In the genomic region with DNA sequence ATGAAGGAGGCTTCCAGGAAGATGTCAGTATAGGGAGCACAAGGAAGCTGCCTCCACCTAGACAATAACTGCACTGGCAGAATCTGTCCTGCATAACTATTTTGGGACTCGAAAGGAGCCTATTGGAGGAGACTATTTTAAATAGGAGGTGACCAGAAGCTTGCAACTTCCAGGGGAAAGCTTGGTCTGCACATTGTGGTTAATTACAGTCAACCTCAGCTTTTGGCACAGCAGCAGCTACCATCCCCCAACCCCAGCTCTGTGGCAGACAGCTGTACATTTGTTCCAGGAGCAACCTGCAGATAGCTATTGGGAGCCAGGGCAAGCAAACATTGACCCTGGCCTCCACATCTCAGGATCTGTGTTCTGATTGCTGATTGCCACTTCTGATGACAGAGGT, we compare ENCODE assay signal across 18 cellular contexts. TPM values are rescaled to one million over a fixed set of nuclear protein-coding genes. Genes with fewer than 3 reads are reported as not detected.
A peak's percentile ranks its signal among the peaks of the same experiment; 100 is the strongest.
DNase-seq lines count a peak whose midpoint lies in the region; ATAC-seq, FAIRE-seq and TF ChIP-seq lines count a peak whose summit lies in the region.
"Had no signal": no experiment of that assay in that cellular context is flagged by ENCODE, and none has a peak within 500 bp of the region (broad histone marks: within the 10 kb centered on the region; RNA-seq: fewer than 3 reads in every experiment).

No MANE protein-coding gene starts in this region.

- no peak for TF ChIP-seq CTCF in H1 (IDR thresholded peaks at IDR 0.05; ENCODE audit: control extremely low read depth in 1 of 3, insufficient read depth in 1 of 3, low read depth in 1 of 3, low read length in 3 of 3)

- no peaks in the 10 kb centered on the region for H4K20me1 ChIP-seq in H1 (replicated peaks in 1 of 2; ENCODE audit: control insufficient read depth in 1 of 2, insufficient read depth in 2 of 2, low read length in 2 of 2)

- no peak for TF ChIP-seq EP300 in H1 (IDR thresholded peaks at IDR 0.05; ENCODE audit: borderline replicate concordance in 1 of 2, low read depth in 2 of 2, low read length in 2 of 2)

- no peak for FAIRE-seq in H1 (lab: Jason Lieb, UNC)
- FAIRE-seq: A204.1, HTR-8/SVneo had no signal

- 0 out of 2 replicates have a peak overlapping the region, but pooled peaks have one; percentile 23 for H2BK12ac ChIP-seq in H1 (ENCODE audit: low read depth, low read length)

- no peak overlapping the region for H3K18ac ChIP-seq in H1 (ENCODE audit: extremely low read depth, low read length)

- no peak overlapping the region for H4K8ac ChIP-seq in H1 (ENCODE audit: extremely low read depth, insufficient read depth, low read length)

- no peaks in the 10 kb centered on the region for H3K36me3 ChIP-seq in H1 (ENCODE audit: control insufficient read depth in 2 of 4, insufficient read depth in 4 of 4, low read length in 3 of 4)
- H3K36me3 ChIP-seq: HAP-1, lower lobe of right lung, upper lobe of left lung had no signal

- POLR2A ChIA-PET in H1 (lab: Charles Lee; ENCODE audit: partially characterized antibody) = no interaction called here

- no peaks in the 10 kb centered on the region for H3K79me1 ChIP-seq in H1 (ENCODE audit: low read depth, low read length)

- TF ChIP-seq RAD21 in H1 (IDR thresholded peaks at IDR 0.05 in 1 of 2, conservative IDR thresholded peaks at IDR 0.05 in 1 of 2; ENCODE audit: low read depth in 2 of 2, low read length in 2 of 2) = no peak

- CTCF ChIA-PET in H1 (lab: Charles Lee; ENCODE audit: partially characterized antibody) = interaction anchor here (0.7 to 0.8 kb wide), 2 partner anchors 107 to 129 kb away, joined by 3 read pairs; no protein-coding TSS in a partner anchor

- H3K9ac ChIP-seq in H1 (replicated peaks in 1 of 4; ENCODE audit: extremely low read depth in 1 of 4, low read depth in 3 of 4, low read length in 3 of 4) = peak overlapping the region in 1 of 4 experiments; percentile 34; a peak in 1 of 7 replicates

- H3K79me2 ChIP-seq in H1 (ENCODE audit: control insufficient read depth in 1 of 2, insufficient read depth in 2 of 2, low read length in 2 of 2) = no peaks in the 10 kb centered on the region

- H2BK15ac ChIP-seq in H1 (ENCODE audit: low read length) = no peak overlapping the region

- H3K23me2 ChIP-seq in H1 (ENCODE audit: low read depth, low read length) = no peaks in the 10 kb centered on the region

- no peak overlapping the region for H4K91ac ChIP-seq in H1 (replicated peaks; ENCODE audit: insufficient read length, low read length)

- no peak for TF ChIP-seq POLR2A in H1 (IDR thresholded peaks at IDR 0.05; ENCODE audit: control extremely low read depth in 1 of 2, low read depth in 2 of 2, low read length in 2 of 2)

- H3K4ac ChIP-seq in H1 (replicated peaks; ENCODE audit: insufficient read length, low read depth, low read length) = no peak overlapping the region

- H3K23ac ChIP-seq in H1 (ENCODE audit: insufficient read length) = no peak overlapping the region

- 83% methylated on average over 1 of the region's 1 CpG; no CpG with 5 or more reads in 1 of the 2 experiments for WGBS in H1 (ENCODE audit: extremely low coverage in 1 of 2, insufficient coverage in 1 of 2, insufficient read length in 1 of 2, insufficient replicate concordance in 2 of 2, low coverage in 1 of 2, low lambda C conversion rate in 2 of 2, missing lambda C conversion rate in 1 of 2), 2 experiments

- peak overlapping the region in 1 of 2 experiments; percentile 41; a peak in 1 of 4 replicates for H3K4me2 ChIP-seq in H1 (ENCODE audit: insufficient read depth in 1 of 2, low read depth in 2 of 2, low read length in 2 of 2)

- no peak overlapping the region for H2BK120ac ChIP-seq in H1 (replicated peaks; ENCODE audit: low read depth, low read length)

- no peak overlapping the region for H2AK5ac ChIP-seq in H1 (ENCODE audit: low read depth, low read length)

- peak overlapping the region; percentile 98 for H2AFZ ChIP-seq in H1 (ENCODE audit: low read length)

- H3K9me3 ChIP-seq in H1 (ENCODE audit: insufficient read depth in 2 of 2, low read depth in 1 of 2, low read length in 1 of 2) = no peaks in the 10 kb centered on the region
- H3K9me3 ChIP-seq: body of pancreas, HAP-1 had no signal

- no peak overlapping the region for H3K27ac ChIP-seq in H1 (ENCODE audit: low read depth, low read length)
- H3K27ac ChIP-seq: body of pancreas, lower lobe of right lung, upper lobe of left lung had no signal

- peak; percentile 11 for DNase-seq in DMS79 treated with DMSO at 0.1 percent for 48 hours (lab: John Stamatoyannopoulos, UW)
- DNase-seq in DMS79 (lab: John Stamatoyannopoulos, UW) = no peak
- DNase-seq in H4 (ENCODE audit: low spot score) = peak; percentile 69
- DNase-seq in NCI-H2227 (lab: John Stamatoyannopoulos, UW; ENCODE audit: unreplicated experiment) = peak; percentile 75
- DNase-seq in H1 (ENCODE audit: low read depth in 1 of 2, low spot score in 2 of 2) = no peak
- no peak for DNase-seq in stimulated activated CD4-positive, alpha-beta T cell treated with anti-CD3 and anti-CD28 coated beads, Interleukin-15, amount 100 ng/mL, for 24 hours
- DNase-seq in HUDEP-2 (lab: John Stamatoyannopoulos, UW; ENCODE audit: unreplicated experiment in 76 of 76) = no peak
- DNase-seq: activated CD4-positive, alpha-beta T cell treated with anti-CD3 and anti-CD28 coated beads for 48 hours; body of pancreas; lower lobe of right lung; NCI-H774; stimulated activated CD4-positive, alpha-beta T cell treated with anti-CD3 and anti-CD28 coated beads, Interleukin-12 subunit alpha, Interleukin-12 subunit beta, amount 100 ng/mL, for 4 hours; upper lobe of left lung had no signal

- H3K14ac ChIP-seq in H1 (ENCODE audit: insufficient read length) = no peak overlapping the region

- no peak overlapping the region for H3K4me3 ChIP-seq in H1 (ENCODE audit: extremely low read depth in 1 of 4, insufficient read depth in 2 of 4, low read depth in 3 of 4, low read length in 4 of 4)
- H3K4me3 ChIP-seq: body of pancreas, HAP-1, lower lobe of right lung, upper lobe of left lung had no signal

- H4K5ac ChIP-seq in H1 (ENCODE audit: insufficient read length, low read depth, low read length) = no peak overlapping the region

- H3K4me1 ChIP-seq in H1 (replicated peaks in 1 of 4; ENCODE audit: control insufficient read depth in 3 of 4, insufficient read depth in 4 of 4, low read length in 3 of 4) = peaks cover 0 to 3% (median 3%) of the 10 kb centered on the region in 4 experiments; a peak in 2 of 7 replicates
- H3K4me1 ChIP-seq: body of pancreas, HAP-1, lower lobe of right lung, upper lobe of left lung had no signal

- no peak for ATAC-seq in GM21528 (IDR thresholded peaks at IDR 0.05; ENCODE audit: low FRiP score, unreplicated experiment)
- ATAC-seq: activated T-helper 17 cell treated with anti-CD3 and anti-CD28 coated beads, Interleukin-2, amount 50 U/mL, for 72 hours; body of pancreas; lower lobe of right lung had no signal

- H3K27me3 ChIP-seq in H1 (replicated peaks in 1 of 4; ENCODE audit: control insufficient read depth in 3 of 4, extremely low read depth in 1 of 4, insufficient read depth in 3 of 4, low read length in 3 of 4) = no peaks in the 10 kb centered on the region
- H3K27me3 ChIP-seq: body of pancreas, upper lobe of left lung had no signal

- H2BK5ac ChIP-seq in H1 (ENCODE audit: low read depth, low read length) = peak overlapping the region; percentile 63; the same call in 1 of the 2 replicates

- no peak overlapping the region for H3K56ac ChIP-seq in H1 (replicated peaks; ENCODE audit: insufficient read length, low read depth, low read length)

- no peak overlapping the region for H2BK20ac ChIP-seq in H1 (ENCODE audit: low read length)

TF ChIP-seq in H1, 55 proteins besides CTCF, POLR2A, EP300 and RAD21:
- TF ChIP-seq PHF8 (conservative IDR thresholded peaks at IDR 0.05; ENCODE audit: low read depth, low read length) (no peak), RBBP5 (IDR thresholded peaks at IDR 0.05; ENCODE audit: borderline replicate concordance, low read depth, low read length) (peak; percentile 60; the same call in 1 of the 2 replicates), SP4 (IDR thresholded peaks at IDR 0.05; ENCODE audit: low read length) (no peak), YY1 (IDR thresholded peaks at IDR 0.05; ENCODE audit: low read depth, low read length) (no peak), RFX5 (IDR thresholded peaks at IDR 0.05; ENCODE audit: borderline replicate concordance, low read depth, low read length) (no peak)

RNA-seq across cellular contexts. Expression of a gene that starts 46.3 kb away (rescaled TPM):
- total RNA-seq in H4 (2014; rRNA removed; shearing (Covaris generic)) = 4.7 and 6.7 TPM in 2 replicates
- total RNA-seq in H1 (2021; fragmentation: NEBNext Ultra II Directional; extraction: Animal tissue kit (Norgen Biotek cat#: 25700)) = 3.1 and 5.4 TPM in 2 replicates
- polyA plus RNA-seq in H1 (2011; rRNA removed) = 2.3 and 3.9 TPM in 2 replicates
- polyA plus RNA-seq in H1 (2011; cell fraction: cytosol; rRNA removed) = 3.4 TPM
- polyA plus RNA-seq in H1 (2011; cell fraction: nucleus; rRNA removed) = 1.9 TPM
- 2.9 to 4.0 TPM (median 3.3 TPM) in 4 replicates for polyA plus RNA-seq in H1 (2012, experiment 1 of 2)
- 4.6 TPM for polyA plus RNA-seq in H1 (2012, experiment 2 of 2)
- polyA plus RNA-seq in H1 (2013, experiment 1 of 2) = 3.8 TPM
- polyA plus RNA-seq in H1 (2013, experiment 2 of 2) = 3.8 TPM
- 1.6 and 2.0 TPM in 2 replicates for polyA minus RNA-seq in H1 (2011; rRNA and poly(A)+ RNA removed)
- 5.0 TPM for polyA minus RNA-seq in H1 (2011; cell fraction: cytosol; rRNA and poly(A)+ RNA removed)
- polyA minus RNA-seq in H1 (2011; cell fraction: nucleus; rRNA and poly(A)+ RNA removed) = 5.7 TPM

Comparison
In these comparisons a context has a peak if more than half of its experiments do, and no peak if none do; other contexts are left out.
1. DNase-seq: peak in DMS79 treated with DMSO at 0.1 percent for 48 hours (single experiment), H4 (single experiment) and NCI-H2227 (single experiment); none in DMS79 (single experiment), H1 (0 of 2), stimulated activated CD4-positive, alpha-beta T cell treated with anti-CD3 and anti-CD28 coated beads, Interleukin-15, amount 100 ng/mL, for 24 hours (single experiment) and HUDEP-2 (0 of 76).